ENCODE assay signal across 8 cellular contexts in the genomic region with DNA sequence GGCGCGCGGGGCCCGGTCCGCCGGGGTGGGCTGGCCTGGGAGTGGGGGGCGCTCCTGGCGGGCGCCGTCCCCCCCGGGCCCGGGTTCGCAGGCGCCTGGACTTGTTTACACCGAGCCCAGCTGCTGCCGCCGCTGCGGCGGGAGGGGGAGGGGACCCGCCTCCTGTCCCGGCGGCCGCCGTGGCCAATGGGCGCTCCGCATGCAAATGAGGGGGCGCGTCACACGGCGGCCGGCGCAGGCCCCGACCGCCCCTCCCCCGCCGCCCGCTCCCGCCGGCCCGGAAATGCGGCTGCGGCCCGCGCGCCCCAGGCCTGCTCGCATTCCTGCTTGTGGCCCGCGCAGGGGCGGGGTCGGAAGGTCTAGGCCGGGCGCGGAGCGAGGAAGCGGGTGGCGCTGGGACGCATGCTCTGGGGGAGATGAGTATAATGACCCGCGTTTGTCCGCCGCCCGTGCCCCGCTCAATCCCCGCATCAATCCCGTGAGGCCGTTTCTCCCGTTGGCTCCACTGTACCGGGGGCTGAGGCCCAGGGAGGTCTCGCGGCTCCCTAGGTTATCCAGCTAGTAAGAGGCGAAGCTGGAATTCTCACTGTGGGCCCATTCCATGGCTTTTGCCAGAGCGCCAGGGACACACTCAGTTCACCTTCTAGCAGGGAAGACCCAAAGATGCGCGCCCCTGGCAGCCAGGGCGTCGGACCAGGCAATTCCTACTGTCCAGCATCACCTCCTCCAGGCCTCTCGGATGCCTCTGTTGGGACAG. TPM values are rescaled to one million over a fixed set of nuclear protein-coding genes. Genes with fewer than 3 reads are reported as not detected.
DNase-seq lines count a peak whose midpoint lies in the region; ATAC-seq and TF ChIP-seq lines count a peak whose summit lies in the region.

YPEL3 (minus strand) TSS at position 109 of the 757 bp plus-strand sequence. CDS start 731 bp downstream, outside the sequence.

- DNase-seq in GM12864 (ENCODE audit: low read depth) = peak; percentile 57
- peak; percentile 87 for DNase-seq in NCI-H510A treated with DMSO at 0.1 percent for 48 hours (lab: John Stamatoyannopoulos, UW)
- peak; percentile 93 for DNase-seq in activated CD4-positive, alpha-beta memory T cell treated with anti-CD3 and anti-CD28 coated beads for 36 hours
- DNase-seq in left lobe of liver (ENCODE audit: low spot score) = peak; percentile 94
- peak; percentile 89 for DNase-seq in stimulated activated CD4-positive, alpha-beta T cell treated with anti-CD3 and anti-CD28 coated beads, Interleukin-1b, Interleukin-23, amount 100 ng/mL, for 48 hours
- no peak for DNase-seq in GF-D8 (lab: John Stamatoyannopoulos, UW)

- H3K4me1 Mint-ChIP-seq in activated CD4-positive, alpha-beta memory T cell treated with anti-CD3 and anti-CD28 coated beads for 36 hours (ENCODE audit: low read depth) = peaks cover 36% of the 10 kb centered on the region
- H3K4me1 Mint-ChIP-seq in dendritic cell treated with granulocyte-macrophage colony-stimulating factor and Interleukin-4, amounts not matched to agents 40 ng/mL and 50 ng/mL, for 4 days (ENCODE audit: low read depth) = peaks cover 42% of the 10 kb centered on the region

- POLR2A ChIA-PET in activated CD4-positive, alpha-beta memory T cell treated with anti-CD3 and anti-CD28 coated beads for 36 hours (lab: Charles Lee) = interaction anchor here (1.0 to 1.3 kb wide), 4 partner anchors 17 to 90 kb away, joined by 3 to 4 read pairs (median 4); partner anchors contain the start of genes CORO1A and GDPD3

- TF ChIP-seq CTCF in GM12864 (IDR thresholded peaks at IDR 0.05; ENCODE audit: low read depth, low read length, missing control alignments) = no peak

- peaks cover 24% of the 10 kb centered on the region for H3K9me3 Mint-ChIP-seq in activated CD4-positive, alpha-beta memory T cell treated with anti-CD3 and anti-CD28 coated beads for 36 hours
- peaks cover 44% of the 10 kb centered on the region for H3K9me3 Mint-ChIP-seq in dendritic cell treated with granulocyte-macrophage colony-stimulating factor and Interleukin-4, amounts not matched to agents 40 ng/mL and 50 ng/mL, for 4 days

- intact Hi-C loops in activated CD4-positive, alpha-beta memory T cell treated with anti-CD3 and anti-CD28 coated beads for 36 hours (cut with micrococcal nuclease) = loop anchor here (1.0 kb wide), 2 partner anchors 27 to 282 kb away; partner anchors contain the start of gene MAPK3
- intact Hi-C loops in dendritic cell treated with granulocyte-macrophage colony-stimulating factor and Interleukin-4, amounts not matched to agents 40 ng/mL and 50 ng/mL, for 4 days (cut with micrococcal nuclease) = no loop called here

- ATAC-seq in HG02970 (IDR thresholded peaks at IDR 0.05; ENCODE audit: low FRiP score, unreplicated experiment) (peak; percentile 42), left lobe of liver (peak; percentile 82)

- peak within 1 kb of the TSS; percentile 67 for H3K4me3 ChIP-seq in GM12864 (ENCODE audit: low read depth, low read length)

- no peaks in the 10 kb centered on the region for H3K27me3 Mint-ChIP-seq in activated CD4-positive, alpha-beta memory T cell treated with anti-CD3 and anti-CD28 coated beads for 36 hours
- no peaks in the 10 kb centered on the region for H3K27me3 Mint-ChIP-seq in dendritic cell treated with granulocyte-macrophage colony-stimulating factor and Interleukin-4, amounts not matched to agents 40 ng/mL and 50 ng/mL, for 4 days

- H3K4me3 Mint-ChIP-seq in activated CD4-positive, alpha-beta memory T cell treated with anti-CD3 and anti-CD28 coated beads for 36 hours = peak within 1 kb of the TSS; percentile 85
- H3K4me3 Mint-ChIP-seq in dendritic cell treated with granulocyte-macrophage colony-stimulating factor and Interleukin-4, amounts not matched to agents 40 ng/mL and 50 ng/mL, for 4 days = peak within 1 kb of the TSS; percentile 93

- peaks cover 31% of the 10 kb centered on the region for H3K36me3 Mint-ChIP-seq in activated CD4-positive, alpha-beta memory T cell treated with anti-CD3 and anti-CD28 coated beads for 36 hours
- H3K36me3 Mint-ChIP-seq in dendritic cell treated with granulocyte-macrophage colony-stimulating factor and Interleukin-4, amounts not matched to agents 40 ng/mL and 50 ng/mL, for 4 days (ENCODE audit: low read depth) = peaks cover 47% of the 10 kb centered on the region

- CTCF ChIA-PET in activated CD4-positive, alpha-beta memory T cell treated with anti-CD3 and anti-CD28 coated beads for 36 hours (lab: Charles Lee) = no interaction called here

- peak within 1 kb of the TSS; percentile 88 for H3K27ac Mint-ChIP-seq in activated CD4-positive, alpha-beta memory T cell treated with anti-CD3 and anti-CD28 coated beads for 36 hours
- peak within 1 kb of the TSS; percentile 95 for H3K27ac Mint-ChIP-seq in dendritic cell treated with granulocyte-macrophage colony-stimulating factor and Interleukin-4, amounts not matched to agents 40 ng/mL and 50 ng/mL, for 4 days

RNA-seq across cellular contexts. Expression of gene YPEL3, which starts in this region (rescaled TPM):
- total RNA-seq in activated CD4-positive, alpha-beta memory T cell treated with anti-CD3 and anti-CD28 coated beads for 36 hours = 10 to 100 TPM; 32.5 to 36.9 TPM
- total RNA-seq in left lobe of liver = 20.9 TPM
